Comparison of ENCODE assay signal across 22 cellular contexts in genomic region chr1:90712931-90713618, GRCh38. TPM values are rescaled to one million over a fixed set of nuclear protein-coding genes. Genes with fewer than 3 reads are reported as not detected.
DNase-seq lines count a peak whose midpoint lies in the region; ATAC-seq, FAIRE-seq and TF ChIP-seq lines count a peak whose summit lies in the region.
"Had no signal": no experiment of that assay in that cellular context is flagged by ENCODE, and none has a peak within 500 bp of the region (broad histone marks: within the 10 kb centered on the region; RNA-seq: fewer than 3 reads in every experiment).

No MANE protein-coding gene starts in this region.

- peak; percentile 11 for DNase-seq in GM13977 (ENCODE audit: low spot score)
- no peak for DNase-seq in WTC11 (ENCODE audit: low spot score)
- DNase-seq in frontal cortex (ENCODE audit: low spot score in 2 of 2), result peak; percentile 10 to 28
- DNase-seq in type B pancreatic cell (ENCODE audit: extremely low spot score, unreplicated experiment), result no peak
- DNase-seq in HuH-7.5 (ENCODE audit: low spot score), result no peak
- no peak for DNase-seq in kidney tubule cell (ENCODE audit: low spot score)
- no peak for DNase-seq in AG20443 (ENCODE audit: low spot score)
- DNase-seq: ACHN; AML-193; Calu3; CD8-positive, alpha-beta memory T cell; DMS153; HCEC 1CT; IMR-90; NCI-H1694; NCI-H2081; NCI-H2171; NCI-H345; NCI-H524 treated with DMSO at 0.1 percent for 48 hours had no signal

- in situ Hi-C loops in GM13977 (cut with MboI; ENCODE audit: low pct_unique_long_range_greater_than_20kb, low sequenced_read_pairs, unreplicated experiment), result loop anchor here (25.0 kb wide), 1 partner anchor 449 kb away; no protein-coding TSS in a partner anchor

- FAIRE-seq in frontal cortex (lab: Jason Lieb, UNC), result no peak
- FAIRE-seq: G401.6, HTR-8/SVneo had no signal

- peaks cover 99% of the 10 kb centered on the region for H3K27me3 Mint-ChIP-seq in WTC11 (ENCODE audit: low read depth)
- H3K27me3 Mint-ChIP-seq in type B pancreatic cell, result peaks cover 95% of the 10 kb centered on the region

- CTCF ChIA-PET in WTC11 (lab: Charles Lee), result interaction anchor here (1.0 to 4.1 kb wide), 6 partner anchors 10 to 453 kb away, joined by 3 to 28 read pairs (median 6); no protein-coding TSS in a partner anchor

- POLR2A ChIA-PET in WTC11 (lab: Charles Lee), result no interaction called here

- no peak for ATAC-seq in WTC11
- ATAC-seq: Right ventricle myocardium inferior had no signal

- no peaks in the 10 kb centered on the region for H3K9me3 Mint-ChIP-seq in WTC11
- no peaks in the 10 kb centered on the region for H3K9me3 Mint-ChIP-seq in type B pancreatic cell

- H3K4me1 Mint-ChIP-seq in WTC11 (peaks cover 77% of the 10 kb centered on the region), type B pancreatic cell (ENCODE audit: unreplicated experiment) (peaks cover 2% of the 10 kb centered on the region)

- H3K27ac Mint-ChIP-seq in WTC11, result no peak overlapping the region
- H3K27ac Mint-ChIP-seq in type B pancreatic cell, result peak overlapping the region; percentile 8

- TF ChIP-seq CTCF in GM13977 (IDR thresholded peaks at IDR 0.05; ENCODE audit: extremely low read depth, insufficient read depth, missing control alignments), result no peak
- no peak for TF ChIP-seq CTCF in WTC11 (IDR thresholded peaks at IDR 0.05)
- TF ChIP-seq CTCF in type B pancreatic cell (conservative IDR thresholded peaks at IDR 0.05), result no peak

- no peaks in the 10 kb centered on the region for H3K36me3 Mint-ChIP-seq in WTC11
- peaks cover 4% of the 10 kb centered on the region for H3K36me3 Mint-ChIP-seq in type B pancreatic cell

- H3K4me3 Mint-ChIP-seq in WTC11 (peak overlapping the region; percentile 7), type B pancreatic cell (peak overlapping the region; percentile 59)

TF ChIP-seq in WTC11, 78 proteins besides CTCF, POLR2A, EP300 and RAD21:
- TF ChIP-seq ZNF532 (CRISPR knock-in tag; IDR thresholded peaks at IDR 0.05; ENCODE audit: borderline replicate concordance), result no peak
- no peak for TF ChIP-seq ZNF396 (CRISPR knock-in tag; IDR thresholded peaks at IDR 0.05; ENCODE audit: borderline replicate concordance)

RNA-seq across cellular contexts. Expression of gene BARHL2, which starts 4.0 kb away (rescaled TPM):
- total RNA-seq in WTC11 (2021) (not detected in 3 replicates), frontal cortex (under 0.01 TPM), type B pancreatic cell (ENCODE audit: low replicate concordance) (14.8 TPM in 1 of 2 replicates, not detected in the other)
- total RNA-seq: Calu3; CD8-positive, alpha-beta memory T cell; IMR-90; Right ventricle myocardium inferior had no signal

Comparison
In these comparisons a context has a peak if more than half of its experiments do, and no peak if none do; other contexts are left out.
1. DNase-seq: peak in GM13977 (single experiment) and frontal cortex (2 of 2); none in WTC11 (single experiment), type B pancreatic cell (single experiment), HuH-7.5 (single experiment), kidney tubule cell (single experiment) and AG20443 (single experiment).